17 cellular contexts compared by ENCODE assay signal in the genomic region with DNA sequence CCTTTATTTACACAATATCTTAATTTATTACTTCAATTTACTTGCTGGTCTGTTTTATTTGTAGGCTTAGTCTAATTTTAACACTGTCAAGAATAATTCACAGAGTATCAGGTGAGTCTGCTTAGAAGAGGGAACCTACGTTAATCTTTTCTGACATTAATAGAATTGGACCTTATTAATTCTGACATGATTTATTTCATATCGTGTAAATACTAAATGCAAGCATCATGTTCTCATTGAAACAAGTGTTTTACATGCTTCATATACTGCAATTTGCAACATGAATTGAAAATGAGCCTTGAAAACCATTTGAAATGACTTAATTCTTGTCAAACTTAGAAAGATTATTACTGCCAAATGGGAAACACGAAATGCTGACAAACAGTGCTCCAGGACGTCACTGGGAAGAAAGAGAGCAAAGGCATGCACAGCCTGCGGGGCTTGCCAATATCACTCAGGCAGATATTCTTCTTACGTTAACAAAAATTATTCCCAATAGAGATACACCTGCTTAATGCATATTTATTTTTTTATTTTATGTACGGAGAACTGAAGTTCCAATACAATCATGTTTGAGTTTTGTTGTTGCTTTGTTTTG.
"Had no signal": no experiment of that assay in that cellular context is flagged by ENCODE, and none has a peak within 500 bp of the region (broad histone marks: within the 10 kb centered on the region; RNA-seq: fewer than 3 reads in every experiment).

No MANE protein-coding gene starts in this region.

- H3K4me1 ChIP-seq: prostate gland, right lobe of liver, testis, upper lobe of right lung had no signal

- H3K36me3 ChIP-seq: prostate gland, right lobe of liver, upper lobe of right lung had no signal

- H3K9me3 ChIP-seq: prostate gland, right lobe of liver, testis, upper lobe of right lung had no signal

- H3K4me1 Mint-ChIP-seq: naive B cell had no signal

- H3K36me3 Mint-ChIP-seq: activated naive CD8-positive, alpha-beta T cell had no signal

- DNase-seq: activated CD4-positive, alpha-beta T cell treated with anti-CD3 and anti-CD28 coated beads, Interleukin-2, amount 50 U/mL, for 48 hours; activated CD4-positive, CD25-positive, alpha-beta regulatory T cell treated with anti-CD3 and anti-CD28 coated beads, Interleukin-2, amount 50 U/mL, for 72 hours; activated gamma-delta T cell; activated T-cell treated with anti-CD3 and anti-CD28 coated beads, Interleukin-2, amount 50 U/mL, for 4 hours; anterior cingulate cortex; dorsolateral prefrontal cortex; naive B cell; right lobe of liver; stimulated activated CD4-positive, alpha-beta T cell treated with anti-CD3 and anti-CD28 coated beads, Interleukin-2, amount 100 ng/mL, for 48 hours; stimulated activated CD8-positive, alpha-beta memory T cell treated with anti-CD3 and anti-CD28 coated beads, Interleukin-4, amount 100 ng/mL, for 48 hours; T-helper 9 cell; testis; upper lobe of right lung had no signal

- H3K9me3 Mint-ChIP-seq: activated T-cell treated with anti-CD3 and anti-CD28 coated beads, Interleukin-2, amount 50 U/mL, for 4 hours; stimulated activated naive CD8-positive, alpha-beta T cell treated with anti-CD3 and anti-CD28 coated beads, Interleukin-15, Interleukin-2, amounts not matched to agents 100 ng/mL and 50 ng/mL, for 24 hours had no signal

- H3K27ac Mint-ChIP-seq: activated naive CD8-positive, alpha-beta T cell; mesothelial cell of epicardium; stimulated activated naive CD8-positive, alpha-beta T cell treated with anti-CD3 and anti-CD28 coated beads, Interleukin-15, Interleukin-2, amounts not matched to agents 100 ng/mL and 50 ng/mL, for 24 hours had no signal

- H3K27ac ChIP-seq: dorsolateral prefrontal cortex, prostate gland, right lobe of liver, testis, upper lobe of right lung had no signal

- ATAC-seq: activated T-cell treated with anti-CD3 and anti-CD28 coated beads, Interleukin-2, amount 50 U/mL, for 4 hours; right lobe of liver; upper lobe of right lung had no signal

- H3K27me3 ChIP-seq: dorsolateral prefrontal cortex, right lobe of liver, testis, upper lobe of right lung had no signal

- H3K4me3 Mint-ChIP-seq: activated naive CD8-positive, alpha-beta T cell; activated T-cell treated with anti-CD3 and anti-CD28 coated beads, Interleukin-2, amount 50 U/mL, for 4 hours; mesothelial cell of epicardium; naive B cell; stimulated activated naive CD8-positive, alpha-beta T cell treated with anti-CD3 and anti-CD28 coated beads, Interleukin-15, Interleukin-2, amounts not matched to agents 100 ng/mL and 50 ng/mL, for 24 hours had no signal

- H3K4me3 ChIP-seq: dorsolateral prefrontal cortex, prostate gland, right lobe of liver, testis, upper lobe of right lung had no signal
